In the genomic region with DNA sequence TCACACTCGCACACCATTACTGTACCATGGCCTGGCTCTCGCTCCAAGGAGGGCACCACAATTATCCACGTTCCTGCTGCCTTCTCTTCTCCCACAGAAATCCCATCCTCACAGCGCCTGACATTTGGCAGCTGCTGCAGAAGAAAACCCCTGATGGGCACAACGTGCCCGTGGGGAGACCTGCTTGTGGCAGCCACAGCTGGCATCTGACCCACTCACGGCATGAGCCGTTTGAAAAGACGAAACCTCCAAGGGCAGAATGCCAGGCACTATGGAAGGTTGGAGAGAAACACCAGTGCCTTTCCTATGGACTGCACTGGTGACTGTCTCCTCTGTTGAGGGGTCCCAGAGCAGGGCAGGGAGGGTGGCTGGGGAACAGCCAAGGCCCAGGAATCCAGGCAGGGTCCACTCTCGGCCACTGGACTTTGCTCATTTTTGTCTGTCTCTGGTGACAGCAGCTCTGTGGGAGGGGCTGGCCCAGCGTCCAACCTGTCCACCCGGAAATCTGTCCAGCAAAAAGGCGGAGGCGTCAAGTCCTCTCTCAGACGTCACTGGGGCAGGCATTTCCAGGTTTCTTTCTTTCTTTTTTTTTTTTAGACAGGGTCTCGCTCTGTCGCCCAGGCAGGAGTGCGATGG, we compare ENCODE assay signal across 18 cellular contexts.
DNase-seq lines count a peak whose midpoint lies in the region; ATAC-seq, FAIRE-seq and TF ChIP-seq lines count a peak whose summit lies in the region.
"Had no signal": no experiment of that assay in that cellular context is flagged by ENCODE, and none has a peak within 500 bp of the region (broad histone marks: within the 10 kb centered on the region; RNA-seq: fewer than 3 reads in every experiment).

No MANE protein-coding gene starts in this region.

- BruUV-seq in K562 (replicated peaks; lab: Mats Ljungman, UMichigan), result no TSS peak

- TF ChIP-seq RAD21 in K562 (CRISPR knock-in tag; conservative IDR thresholded peaks at IDR 0.05 in 1 of 2, IDR thresholded peaks at IDR 0.05 in 1 of 2), result no peak

- H3K27ac Mint-ChIP-seq in memory B cell, result peak overlapping the region; percentile 33
- H3K27ac Mint-ChIP-seq: activated naive CD4-positive, alpha-beta T cell treated with anti-CD3 and anti-CD28 coated beads, Interleukin-2, amount 50 U/mL, for 24 hours; activated T-cell treated with anti-CD3 and anti-CD28 coated beads, Interleukin-2, amount 50 U/mL, for 24 hours; B cell had no signal

- H3K9me3 ChIP-seq in K562 (replicated peaks; ENCODE audit: control insufficient read depth, insufficient read depth, low read depth, low read length) (no peaks in the 10 kb centered on the region), small intestine (ENCODE audit: control insufficient read depth, low read depth) (no peaks in the 10 kb centered on the region)
- H3K9me3 ChIP-seq: body of pancreas, SK-N-SH had no signal

- H3K4me1 Mint-ChIP-seq in memory B cell, result peaks cover 12% of the 10 kb centered on the region

- H3K4me3 Mint-ChIP-seq in memory B cell, result no peak overlapping the region
- H3K4me3 Mint-ChIP-seq: activated naive CD4-positive, alpha-beta T cell treated with anti-CD3 and anti-CD28 coated beads, Interleukin-2, amount 50 U/mL, for 24 hours; activated T-cell treated with anti-CD3 and anti-CD28 coated beads, Interleukin-2, amount 50 U/mL, for 24 hours; B cell had no signal

- H3K4me2 ChIP-seq in K562 (ENCODE audit: insufficient read depth, low read length), result no peak overlapping the region

- in situ Hi-C loops in K562 (cut with MboI), result no loop called here

- no peaks in the 10 kb centered on the region for H3K36me3 ChIP-seq in K562 (ENCODE audit: control insufficient read depth, insufficient read depth, low read length)
- H3K36me3 ChIP-seq in small intestine (ENCODE audit: control insufficient read depth in 2 of 2, insufficient read depth in 2 of 2, low read length in 2 of 2), result no peaks in the 10 kb centered on the region

- H3K27me3 ChIP-seq in K562 (ENCODE audit: control insufficient read depth in 2 of 2, insufficient read depth in 2 of 2, low read length in 2 of 2) (peaks cover 48 to 95% of the 10 kb centered on the region in 2 experiments), small intestine (ENCODE audit: control insufficient read depth in 2 of 2, insufficient read depth in 2 of 2, low read length in 2 of 2) (no peaks in the 10 kb centered on the region)
- H3K27me3 ChIP-seq: body of pancreas had no signal

- no peak overlapping the region; a peak in 1 of 4 replicates for H3K9ac ChIP-seq in K562 (ENCODE audit: insufficient read depth in 1 of 2, low read depth in 2 of 2, low read length in 2 of 2)

- no peaks in the 10 kb centered on the region for H3K36me3 Mint-ChIP-seq in memory B cell
- H3K36me3 Mint-ChIP-seq: activated naive CD4-positive, alpha-beta T cell treated with anti-CD3 and anti-CD28 coated beads, Interleukin-2, amount 50 U/mL, for 24 hours had no signal

- no peak for TF ChIP-seq CTCF in K562 (IDR thresholded peaks at IDR 0.05 in 2 of 3, conservative IDR thresholded peaks at IDR 0.05 in 1 of 3; ENCODE audit: insufficient read depth in 2 of 3, low read depth in 1 of 3, low read length in 3 of 3)

- FAIRE-seq in K562 (lab: Jason Lieb, UNC), result no peak
- no peak for FAIRE-seq in small intestine (lab: Jason Lieb, UNC)

- CTCF ChIA-PET in K562 (lab: Yijun Ruan, JAX; ENCODE audit: low intra/inter-chr PET ratio), result no interaction called here

- H3K9me1 ChIP-seq in K562 (ENCODE audit: control insufficient read depth, insufficient read depth, low read length), result no peaks in the 10 kb centered on the region

- no peaks in the 10 kb centered on the region for H3K79me2 ChIP-seq in K562 (ENCODE audit: control insufficient read depth, insufficient read depth, low read length)

- 0 out of 2 replicates have a peak, but pooled peaks cover 6% of the 10 kb centered on the region for H4K20me1 ChIP-seq in K562 (replicated peaks; ENCODE audit: control insufficient read depth, insufficient read depth, low read length)

- DNase-seq in HT-29 (ENCODE audit: low spot score) (peak; percentile 20), K562 (ENCODE audit: extremely low read depth in 1 of 4, low spot score in 3 of 4) (no peak), memory B cell (ENCODE audit: low spot score in 2 of 2) (no peak), small intestine (peak; percentile 45), HUDEP-2 (lab: John Stamatoyannopoulos, UW; ENCODE audit: unreplicated experiment in 76 of 76) (no peak), NOMO-1 treated with DMSO at 0.1 percent for 48 hours (lab: John Stamatoyannopoulos, UW; ENCODE audit: unreplicated experiment) (no peak)
- DNase-seq: activated CD4-positive, alpha-beta T cell treated with anti-CD3 and anti-CD28 coated beads, Interleukin-2, amount 50 U/mL, for 48 hours; activated T-cell treated with anti-CD3 and anti-CD28 coated beads, Interleukin-2, amount 50 U/mL, for 24 hours; body of pancreas; GDM1; GM23248; hippocampal formation; NCI-H187 treated with DMSO at 0.1 percent for 48 hours; SK-N-SH had no signal

- no peak overlapping the region for H3K4me3 ChIP-seq in K562
- H3K4me3 ChIP-seq in small intestine (ENCODE audit: low read depth in 1 of 2, low read length in 2 of 2), result no peak overlapping the region
- H3K4me3 ChIP-seq: body of pancreas had no signal

- no peaks in the 10 kb centered on the region for H3K9me3 Mint-ChIP-seq in memory B cell
- H3K9me3 Mint-ChIP-seq: activated naive CD4-positive, alpha-beta T cell treated with anti-CD3 and anti-CD28 coated beads, Interleukin-2, amount 50 U/mL, for 24 hours; activated T-cell treated with anti-CD3 and anti-CD28 coated beads, Interleukin-2, amount 50 U/mL, for 24 hours had no signal

- TF ChIP-seq EP300 in K562 (IDR thresholded peaks at IDR 0.05; ENCODE audit: low read length), result no peak

- no peak overlapping the region for H2AFZ ChIP-seq in K562 (ENCODE audit: low read depth, low read length)

- POLR2A ChIA-PET in K562 (lab: Yijun Ruan, JAX), result interaction anchor here (0.7 kb wide), 1 partner anchor 52 kb away, joined by 3 read pairs; no protein-coding TSS in a partner anchor

- H3K27me3 Mint-ChIP-seq in memory B cell, result peaks cover 2% of the 10 kb centered on the region

- whole genome bisulfite sequencing in K562 (ENCODE audit: insufficient coverage, low coverage, missing lambda C conversion rate), result 16% methylated on average over 18 of the region's 18 CpGs
- 69 to 83% (median 71%) methylated on average over 18 of the region's 18 CpGs for WGBS in small intestine, 3 donors

- ATAC-seq in K562 (peak; percentile 13; the same call in 1 of the 3 replicates), memory B cell (ENCODE audit: low read depth) (no peak), HG02981 (IDR thresholded peaks at IDR 0.05; ENCODE audit: unreplicated experiment) (no peak)
- ATAC-seq: body of pancreas, Panc1 had no signal

- H3K27ac ChIP-seq in K562 (ENCODE audit: extremely low read depth, low read depth, low read length), result no peak overlapping the region
- H3K27ac ChIP-seq in small intestine (ENCODE audit: low read depth in 1 of 2, low read length in 1 of 2), result peak overlapping the region in 1 of 2 donors; percentile 25
- H3K27ac ChIP-seq: body of pancreas had no signal

- no peak for TF ChIP-seq POLR2A in K562 (conservative IDR thresholded peaks at IDR 0.05)

- intact Hi-C loops in K562 (cut with micrococcal nuclease), result no loop called here

- peaks cover 0 to 4% of the 10 kb centered on the region in 2 experiments; a peak in 1 of 5 replicates for H3K4me1 ChIP-seq in K562 (replicated peaks in 1 of 2; ENCODE audit: control insufficient read depth in 2 of 2, insufficient read depth in 2 of 2, low read length in 2 of 2)
- peaks cover 2% of the 10 kb centered on the region in 2 donors for H3K4me1 ChIP-seq in small intestine (ENCODE audit: control insufficient read depth in 2 of 2, insufficient read depth in 1 of 2, low read depth in 1 of 2, low read length in 1 of 2)

TF ChIP-seq in K562, 482 proteins besides CTCF, POLR2A, EP300 and RAD21 (continues in another document):
- TF ChIP-seq ZNF75A (CRISPR knock-in tag; IDR thresholded peaks at IDR 0.05) (no peak), HNRNPUL1 (IDR thresholded peaks at IDR 0.05; ENCODE audit: low read length) (no peak), SRSF7 (optimal IDR thresholded peaks at IDR 0.05; ENCODE audit: low read depth, low read length) (no peak), ZNF232 (CRISPR knock-in tag; IDR thresholded peaks at IDR 0.05) (no peak), ZC3H8 (IDR thresholded peaks at IDR 0.05) (no peak), RNF2 (IDR thresholded peaks at IDR 0.05) (no peak)
- TF ChIP-seq, protein P1, sequence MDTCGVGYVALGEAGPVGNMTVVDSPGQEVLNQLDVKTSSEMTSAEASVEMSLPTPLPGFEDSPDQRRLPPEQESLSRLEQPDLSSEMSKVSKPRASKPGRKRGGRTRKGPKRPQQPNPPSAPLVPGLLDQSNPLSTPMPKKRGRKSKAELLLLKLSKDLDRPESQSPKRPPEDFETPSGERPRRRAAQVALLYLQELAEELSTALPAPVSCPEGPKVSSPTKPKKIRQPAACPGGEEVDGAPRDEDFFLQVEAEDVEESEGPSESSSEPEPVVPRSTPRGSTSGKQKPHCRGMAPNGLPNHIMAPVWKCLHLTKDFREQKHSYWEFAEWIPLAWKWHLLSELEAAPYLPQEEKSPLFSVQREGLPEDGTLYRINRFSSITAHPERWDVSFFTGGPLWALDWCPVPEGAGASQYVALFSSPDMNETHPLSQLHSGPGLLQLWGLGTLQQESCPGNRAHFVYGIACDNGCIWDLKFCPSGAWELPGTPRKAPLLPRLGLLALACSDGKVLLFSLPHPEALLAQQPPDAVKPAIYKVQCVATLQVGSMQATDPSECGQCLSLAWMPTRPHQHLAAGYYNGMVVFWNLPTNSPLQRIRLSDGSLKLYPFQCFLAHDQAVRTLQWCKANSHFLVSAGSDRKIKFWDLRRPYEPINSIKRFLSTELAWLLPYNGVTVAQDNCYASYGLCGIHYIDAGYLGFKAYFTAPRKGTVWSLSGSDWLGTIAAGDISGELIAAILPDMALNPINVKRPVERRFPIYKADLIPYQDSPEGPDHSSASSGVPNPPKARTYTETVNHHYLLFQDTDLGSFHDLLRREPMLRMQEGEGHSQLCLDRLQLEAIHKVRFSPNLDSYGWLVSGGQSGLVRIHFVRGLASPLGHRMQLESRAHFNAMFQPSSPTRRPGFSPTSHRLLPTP (IDR thresholded peaks at IDR 0.05; ENCODE audit: borderline replicate concordance, extremely low read depth, insufficient read length), result no peak

Comparison
In these comparisons a context has a peak if more than half of its experiments do, and no peak if none do; other contexts are left out.
1. DNase-seq: peak in HT-29 (single experiment) and small intestine (single experiment); none in K562 (0 of 4), memory B cell (0 of 2), HUDEP-2 (0 of 76) and NOMO-1 treated with DMSO at 0.1 percent for 48 hours (single experiment).